Comparison of ENCODE assay signal across 8 cellular contexts in genomic region chr3:129627350-129628168, GRCh38.
DNase-seq lines count a peak whose midpoint lies in the region; ATAC-seq and TF ChIP-seq lines count a peak whose summit lies in the region.

No MANE protein-coding gene starts in this region.

- DNase-seq in NCI-H2196 treated with DMSO at 0.1 percent for 48 hours (lab: John Stamatoyannopoulos, UW; ENCODE audit: unreplicated experiment): peak; percentile 87
- DNase-seq in activated CD4-positive, CD25-positive, alpha-beta regulatory T cell treated with anti-CD3 and anti-CD28 coated beads, Interleukin-2, amount 50 U/mL, for 16 hours (ENCODE audit: low read depth, low spot score): peak; percentile 21
- DNase-seq in choroid plexus epithelial cell (ENCODE audit: low read depth): peak; percentile 91
- DNase-seq in kidney glomerular epithelial cell (lab: John Stamatoyannopoulos, UW): peak; percentile 75
- peak; percentile 46 to 55 (median 55) for DNase-seq in stimulated activated CD4-positive, alpha-beta T cell treated with anti-CD3 and anti-CD28 coated beads, Interleukin-12 subunit alpha, Interleukin-12 subunit beta, amount 100 ng/mL, for 48 hours (ENCODE audit: low read depth in 2 of 3, low spot score in 1 of 3)

- H3K4me3 ChIP-seq in choroid plexus epithelial cell (ENCODE audit: low read depth, low read length): peak overlapping the region; percentile 43

- ATAC-seq in HG02970 (IDR thresholded peaks at IDR 0.05; ENCODE audit: low FRiP score, unreplicated experiment) (peak; percentile 3), GM18861 (IDR thresholded peaks at IDR 0.05; ENCODE audit: unreplicated experiment) (no peak)

- TF ChIP-seq CTCF in GM12874 (IDR thresholded peaks at IDR 0.05; ENCODE audit: insufficient read depth, low read depth, low read length): peak; percentile 91
- TF ChIP-seq CTCF in choroid plexus epithelial cell (conservative IDR thresholded peaks at IDR 0.05; ENCODE audit: low read depth, low read length): peak; percentile 85

Comparison
In these comparisons a context has a peak if more than half of its experiments do, and no peak if none do; other contexts are left out.
1. DNase-seq: peak in every context shown above with its lines; median percentile 91 in choroid plexus epithelial cell; 87 in NCI-H2196 treated with DMSO at 0.1 percent for 48 hours; 75 in kidney glomerular epithelial cell; 55 in stimulated activated CD4-positive, alpha-beta T cell treated with anti-CD3 and anti-CD28 coated beads, Interleukin-12 subunit alpha, Interleukin-12 subunit beta, amount 100 ng/mL, for 48 hours; 21 in activated CD4-positive, CD25-positive, alpha-beta regulatory T cell treated with anti-CD3 and anti-CD28 coated beads, Interleukin-2, amount 50 U/mL, for 16 hours.